Comparison of ENCODE assay signal across 8 cellular contexts in genomic region chr16:49855822-49856740, GRCh38. TPM values are rescaled to one million over a fixed set of nuclear protein-coding genes. Genes with fewer than 3 reads are reported as not detected.
DNase-seq lines count a peak whose midpoint lies in the region; ATAC-seq lines count a peak whose summit lies in the region.

TSS of gene ZNF423 (minus strand) at chr16:49856112. CDS start at chr16:49855774, 338 bp downstream.

- CTCF ChIA-PET in naive thymus-derived CD4-positive, alpha-beta T cell (lab: Charles Lee) = no interaction called here

- H3K4me3 Mint-ChIP-seq in effector memory CD8-positive, alpha-beta T cell = peak within 1 kb of the TSS; percentile 77 to 81
- H3K4me3 Mint-ChIP-seq in naive thymus-derived CD4-positive, alpha-beta T cell = peak within 1 kb of the TSS; percentile 58 to 90 (median 80)

- H3K9me3 ChIP-seq in naive thymus-derived CD4-positive, alpha-beta T cell (ENCODE audit: control insufficient read depth in 2 of 3, low read length in 3 of 3) = no peaks in the 10 kb centered on the region

- ATAC-seq in effector memory CD8-positive, alpha-beta T cell (replicated peaks) = peak; percentile 14
- ATAC-seq in naive thymus-derived CD4-positive, alpha-beta T cell = no peak
- no peak for ATAC-seq in HG03457 (IDR thresholded peaks at IDR 0.05; ENCODE audit: unreplicated experiment)

- peaks cover 0 to 4% of the 10 kb centered on the region in 2 donors for H3K27me3 ChIP-seq in naive thymus-derived CD4-positive, alpha-beta T cell (ENCODE audit: control insufficient read depth in 2 of 2, insufficient read depth in 2 of 2, low read length in 2 of 2)

- H3K4me1 Mint-ChIP-seq in effector memory CD8-positive, alpha-beta T cell (ENCODE audit: low read depth in 2 of 2) = peaks cover 6 to 7% of the 10 kb centered on the region in 2 donors
- peaks cover 0 to 20% (median 11%) of the 10 kb centered on the region in 7 donors for H3K4me1 Mint-ChIP-seq in naive thymus-derived CD4-positive, alpha-beta T cell

- intact Hi-C loops in naive thymus-derived CD4-positive, alpha-beta T cell (cut with micrococcal nuclease) = loop anchor here (5.0 to 10.0 kb wide), 4 partner anchors 211 to 949 kb away; partner anchors contain the start of gene HEATR3 (in 1 of the 2)

- H3K9me3 Mint-ChIP-seq in effector memory CD8-positive, alpha-beta T cell = no peaks in the 10 kb centered on the region
- H3K9me3 Mint-ChIP-seq in naive thymus-derived CD4-positive, alpha-beta T cell = peaks cover 0 to 1% (median 0%) of the 10 kb centered on the region in 11 donors

- POLR2A ChIA-PET in naive thymus-derived CD4-positive, alpha-beta T cell (lab: Charles Lee) = interaction anchor here (0.8 kb wide), 1 partner anchor 890 kb away, joined by 3 read pairs; no protein-coding TSS in a partner anchor

- no peak within 1 kb of the TSS for H3K4me3 ChIP-seq in naive thymus-derived CD4-positive, alpha-beta T cell (ENCODE audit: low read length)

- H3K27me3 Mint-ChIP-seq in effector memory CD8-positive, alpha-beta T cell = peaks cover 40 to 62% of the 10 kb centered on the region in 2 donors
- peaks cover 24 to 68% (median 46%) of the 10 kb centered on the region in 5 donors for H3K27me3 Mint-ChIP-seq in naive thymus-derived CD4-positive, alpha-beta T cell

- no peak within 1 kb of the TSS for H3K27ac ChIP-seq in naive thymus-derived CD4-positive, alpha-beta T cell (ENCODE audit: low read depth, low read length)

- H3K36me3 Mint-ChIP-seq in effector memory CD8-positive, alpha-beta T cell (ENCODE audit: insufficient read depth) = no peaks in the 10 kb centered on the region
- no peaks in the 10 kb centered on the region for H3K36me3 Mint-ChIP-seq in naive thymus-derived CD4-positive, alpha-beta T cell

- peaks cover 0 to 5% of the 10 kb centered on the region in 2 donors for H3K4me1 ChIP-seq in naive thymus-derived CD4-positive, alpha-beta T cell (ENCODE audit: control insufficient read depth in 2 of 2, insufficient read depth in 2 of 2, low read length in 2 of 2)

- DNase-seq in Daoy (ENCODE audit: low read depth) = peak; percentile 13
- peak; percentile 31 for DNase-seq in NCI-H2171 treated with DMSO at 0.1 percent for 48 hours (lab: John Stamatoyannopoulos, UW)
- no peak for DNase-seq in effector memory CD8-positive, alpha-beta T cell
- peak in 1 of 9 donors; percentile 26 for DNase-seq in naive thymus-derived CD4-positive, alpha-beta T cell
- DNase-seq in cerebellar cortex (ENCODE audit: low spot score) = no peak
- DNase-seq in AG08395 (ENCODE audit: low spot score) = no peak
- no peak for DNase-seq in NCI-H1092 treated with DMSO at 0.1 percent for 48 hours (lab: John Stamatoyannopoulos, UW)

- H3K27ac Mint-ChIP-seq in effector memory CD8-positive, alpha-beta T cell = no peak within 1 kb of the TSS
- no peak within 1 kb of the TSS for H3K27ac Mint-ChIP-seq in naive thymus-derived CD4-positive, alpha-beta T cell

- no peaks in the 10 kb centered on the region for H3K36me3 ChIP-seq in naive thymus-derived CD4-positive, alpha-beta T cell (ENCODE audit: control insufficient read depth in 2 of 3, insufficient read depth in 3 of 3, low read length in 3 of 3)

RNA-seq across cellular contexts. Expression of gene ZNF423, which starts in this region (rescaled TPM):
- total RNA-seq in Daoy (2014; rRNA removed; shearing (Covaris generic)) = 2.0 and 3.7 TPM in 2 replicates
- not detected for total RNA-seq in naive thymus-derived CD4-positive, alpha-beta T cell
- not detected for polyA plus RNA-seq in naive thymus-derived CD4-positive, alpha-beta T cell

Comparison
In these comparisons a context has a peak if more than half of its experiments do, and no peak if none do; other contexts are left out.
1. DNase-seq: peak in Daoy (single experiment) and NCI-H2171 treated with DMSO at 0.1 percent for 48 hours (single experiment); none in effector memory CD8-positive, alpha-beta T cell (0 of 3), cerebellar cortex (single experiment), AG08395 (single experiment) and NCI-H1092 treated with DMSO at 0.1 percent for 48 hours (single experiment).